1 cellular context compared by ENCODE assay signal in the genomic region with DNA sequence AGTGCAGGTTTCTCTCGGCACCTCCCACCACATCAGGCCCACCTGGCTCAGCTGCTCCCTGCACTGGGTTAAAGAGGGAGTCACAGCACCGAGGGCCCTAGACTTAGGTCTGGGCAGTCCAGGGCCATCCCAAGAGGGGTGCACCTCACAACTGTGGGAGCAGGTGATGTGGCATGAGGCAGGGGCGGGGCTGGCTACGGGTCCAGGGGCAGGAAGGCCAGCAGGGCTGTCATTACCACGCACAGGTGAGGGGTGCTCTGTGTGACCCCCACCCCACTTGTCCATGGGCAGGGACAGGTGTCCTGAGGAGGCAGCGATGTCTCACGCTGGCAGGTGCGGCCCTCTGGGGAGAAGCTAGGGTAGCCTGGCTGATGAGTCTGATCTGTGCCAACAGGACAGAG.
TF ChIP-seq lines count a peak whose summit lies in the region.

No MANE protein-coding gene starts in this region.

TF ChIP-seq in GM23338, 12 proteins besides CTCF, POLR2A, EP300 and RAD21 (continued from another document):
- TF ChIP-seq, protein P1, sequence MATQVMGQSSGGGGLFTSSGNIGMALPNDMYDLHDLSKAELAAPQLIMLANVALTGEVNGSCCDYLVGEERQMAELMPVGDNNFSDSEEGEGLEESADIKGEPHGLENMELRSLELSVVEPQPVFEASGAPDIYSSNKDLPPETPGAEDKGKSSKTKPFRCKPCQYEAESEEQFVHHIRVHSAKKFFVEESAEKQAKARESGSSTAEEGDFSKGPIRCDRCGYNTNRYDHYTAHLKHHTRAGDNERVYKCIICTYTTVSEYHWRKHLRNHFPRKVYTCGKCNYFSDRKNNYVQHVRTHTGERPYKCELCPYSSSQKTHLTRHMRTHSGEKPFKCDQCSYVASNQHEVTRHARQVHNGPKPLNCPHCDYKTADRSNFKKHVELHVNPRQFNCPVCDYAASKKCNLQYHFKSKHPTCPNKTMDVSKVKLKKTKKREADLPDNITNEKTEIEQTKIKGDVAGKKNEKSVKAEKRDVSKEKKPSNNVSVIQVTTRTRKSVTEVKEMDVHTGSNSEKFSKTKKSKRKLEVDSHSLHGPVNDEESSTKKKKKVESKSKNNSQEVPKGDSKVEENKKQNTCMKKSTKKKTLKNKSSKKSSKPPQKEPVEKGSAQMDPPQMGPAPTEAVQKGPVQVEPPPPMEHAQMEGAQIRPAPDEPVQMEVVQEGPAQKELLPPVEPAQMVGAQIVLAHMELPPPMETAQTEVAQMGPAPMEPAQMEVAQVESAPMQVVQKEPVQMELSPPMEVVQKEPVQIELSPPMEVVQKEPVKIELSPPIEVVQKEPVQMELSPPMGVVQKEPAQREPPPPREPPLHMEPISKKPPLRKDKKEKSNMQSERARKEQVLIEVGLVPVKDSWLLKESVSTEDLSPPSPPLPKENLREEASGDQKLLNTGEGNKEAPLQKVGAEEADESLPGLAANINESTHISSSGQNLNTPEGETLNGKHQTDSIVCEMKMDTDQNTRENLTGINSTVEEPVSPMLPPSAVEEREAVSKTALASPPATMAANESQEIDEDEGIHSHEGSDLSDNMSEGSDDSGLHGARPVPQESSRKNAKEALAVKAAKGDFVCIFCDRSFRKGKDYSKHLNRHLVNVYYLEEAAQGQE (IDR thresholded peaks at IDR 0.05; ENCODE audit: unreplicated experiment), result no peak
- TF ChIP-seq ZNF462 (CRISPR knock-in tag; IDR thresholded peaks at IDR 0.05), result no peak
- TF ChIP-seq CREB1 (CRISPR knock-in tag; IDR thresholded peaks at IDR 0.05; ENCODE audit: low read depth), result no peak
- no peak for TF ChIP-seq EZH2 (IDR thresholded peaks at IDR 0.05; ENCODE audit: low read depth, unreplicated experiment)
- no peak for TF ChIP-seq POLR2AphosphoS5 (IDR thresholded peaks at IDR 0.05; ENCODE audit: low read depth)
